In the genomic region with DNA sequence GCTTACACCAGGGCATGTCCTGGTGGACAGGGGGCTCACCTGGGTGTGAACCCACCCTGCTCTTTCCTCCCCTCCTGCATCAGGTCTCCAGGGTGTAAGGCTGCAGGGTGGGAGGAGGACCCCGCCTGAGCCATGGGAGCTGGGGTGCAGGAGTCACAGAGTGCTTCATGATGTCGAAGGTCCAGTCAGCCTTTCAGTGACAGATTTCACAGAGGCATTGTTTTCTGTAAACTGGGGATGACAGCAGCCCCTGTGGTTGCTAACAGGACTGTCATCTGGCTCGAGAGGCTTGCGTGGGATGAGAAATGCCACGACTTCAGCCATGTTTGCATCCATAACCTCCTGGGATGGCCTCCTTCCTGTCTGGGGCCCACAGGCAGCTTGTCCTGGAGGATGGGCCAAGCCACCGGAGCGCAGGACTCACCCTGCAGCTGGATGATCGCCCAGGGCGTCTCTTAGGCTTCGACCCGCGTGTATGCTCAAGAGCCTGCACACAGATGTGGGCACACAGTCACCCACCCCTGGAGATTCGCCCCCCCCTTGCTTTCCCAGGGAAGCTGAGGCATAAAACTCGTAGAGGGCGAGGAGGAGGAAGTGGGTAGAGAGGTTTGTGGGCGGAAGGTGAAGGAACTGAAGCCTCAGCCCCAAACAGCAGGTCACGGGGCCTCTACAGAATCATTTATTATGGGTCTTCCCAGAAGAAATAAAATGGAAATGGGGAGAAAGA, we compare ENCODE assay signal across 8 cellular contexts. TPM values are rescaled to one million over a fixed set of nuclear protein-coding genes. Genes with fewer than 3 reads are reported as not detected.
DNase-seq lines count a peak whose midpoint lies in the region; ATAC-seq and TF ChIP-seq lines count a peak whose summit lies in the region.

No MANE protein-coding gene starts in this region.

- no peaks in the 10 kb centered on the region for H3K27me3 ChIP-seq in body of pancreas

- peak overlapping the region; percentile 59 to 88 (median 78) for H3K27ac Mint-ChIP-seq in naive thymus-derived CD8-positive, alpha-beta T cell

- peak overlapping the region; percentile 34 to 79 (median 71) for H3K4me3 Mint-ChIP-seq in naive thymus-derived CD8-positive, alpha-beta T cell

- peak overlapping the region in 3 of 4 donors; percentile 14 to 90 (median 89) for H3K27ac ChIP-seq in body of pancreas

- intact Hi-C loops in body of pancreas (cut with DNase I) = loop anchor here (5.0 kb wide), 1 partner anchor 190 kb away; a partner anchor contains a TSS

- H3K4me1 ChIP-seq in body of pancreas = peaks cover 62% of the 10 kb centered on the region

- ATAC-seq in body of pancreas (no peak), GM18907 (IDR thresholded peaks at IDR 0.05; ENCODE audit: unreplicated experiment) (no peak), HG03439 (IDR thresholded peaks at IDR 0.05; ENCODE audit: unreplicated experiment) (no peak)
- ATAC-seq in naive thymus-derived CD8-positive, alpha-beta T cell = peak in 1 of 2 donors; percentile 6

- H3K36me3 ChIP-seq in body of pancreas (replicated peaks in 1 of 2; ENCODE audit: insufficient read depth in 1 of 2, low read depth in 2 of 2) = no peaks in the 10 kb centered on the region

- no peak overlapping the region for H3K4me3 ChIP-seq in body of pancreas

- H3K27me3 Mint-ChIP-seq in naive thymus-derived CD8-positive, alpha-beta T cell = no peaks in the 10 kb centered on the region

- TF ChIP-seq CTCF in body of pancreas (IDR thresholded peaks at IDR 0.05) = no peak

- 53 to 76% methylated on average over 8 to 16 of the region's 17 CpGs for WGBS in body of pancreas, 2 donors

- no peaks in the 10 kb centered on the region for H3K9me3 ChIP-seq in body of pancreas

- TF ChIP-seq POLR2A in body of pancreas (IDR thresholded peaks at IDR 0.05) = no peak

- no peaks in the 10 kb centered on the region for H3K9me3 Mint-ChIP-seq in naive thymus-derived CD8-positive, alpha-beta T cell

- no peaks in the 10 kb centered on the region for H3K36me3 Mint-ChIP-seq in naive thymus-derived CD8-positive, alpha-beta T cell

- H3K4me1 Mint-ChIP-seq in naive thymus-derived CD8-positive, alpha-beta T cell = peaks cover 7 to 51% (median 49%) of the 10 kb centered on the region in 4 donors

- DNase-seq in GDM1 (lab: John Stamatoyannopoulos, UW) = peak; percentile 69
- DNase-seq in NOMO-1 treated with DMSO at 0.1 percent for 48 hours (lab: John Stamatoyannopoulos, UW; ENCODE audit: unreplicated experiment) = peak; percentile 41
- DNase-seq in body of pancreas = peak in 2 of 4 donors; percentile 40 to 50
- DNase-seq in naive thymus-derived CD8-positive, alpha-beta T cell = peak in 3 of 10 donors; percentile 32 to 47 (median 35)
- DNase-seq in superior temporal gyrus (ENCODE audit: extremely low spot score) = no peak
- no peak for DNase-seq in amniotic stem cell (lab: John Stamatoyannopoulos, UW)

- POLR2A ChIA-PET in naive thymus-derived CD8-positive, alpha-beta T cell (lab: Charles Lee) = interaction anchor here (1.1 to 6.6 kb wide), 10 partner anchors 91 to 257 kb away, joined by 3 to 41 read pairs (median 4); a partner anchor contains a TSS

RNA-seq across cellular contexts. Expression of a gene that starts 4.9 kb away (rescaled TPM):
- total RNA-seq in body of pancreas = not detected
- total RNA-seq in naive thymus-derived CD8-positive, alpha-beta T cell = not detected
- polyA plus RNA-seq in naive thymus-derived CD8-positive, alpha-beta T cell = not detected

RNA-seq across cellular contexts. Expression of a gene that starts 24.1 kb away (rescaled TPM):
- total RNA-seq in body of pancreas = 1 to 10 TPM; 3.0 to 4.9 TPM
- total RNA-seq in naive thymus-derived CD8-positive, alpha-beta T cell = 1 to 10 TPM; 3.0 to 3.7 TPM
- under 1 TPM; 0.49 to 0.94 (median 0.76) TPM for polyA plus RNA-seq in naive thymus-derived CD8-positive, alpha-beta T cell

RNA-seq across cellular contexts. Expression of a gene that starts 24.1 kb away (rescaled TPM):
- 10 to 100 TPM; 35.5 to 52.1 TPM for total RNA-seq in body of pancreas
- 10 to 100 TPM; 29.7 to 30.7 TPM for total RNA-seq in naive thymus-derived CD8-positive, alpha-beta T cell
- polyA plus RNA-seq in naive thymus-derived CD8-positive, alpha-beta T cell = 10 to 100 TPM in 1 of 3 donors, 1 to 10 TPM in 2; 4.3 to 10.5 (median 5.5) TPM

RNA-seq across cellular contexts. Expression of a gene that starts 56.4 kb away (rescaled TPM):
- total RNA-seq in body of pancreas = under 1 TPM in 1 of 2 donors, not detected in 1; 0.66 TPM
- total RNA-seq in naive thymus-derived CD8-positive, alpha-beta T cell = not detected
- polyA plus RNA-seq in naive thymus-derived CD8-positive, alpha-beta T cell = not detected

Comparison
In these comparisons a context has a peak if more than half of its experiments do, and no peak if none do; other contexts are left out.
1. DNase-seq: peak in GDM1 (single experiment) and NOMO-1 treated with DMSO at 0.1 percent for 48 hours (single experiment); none in superior temporal gyrus (single experiment) and amniotic stem cell (single experiment).